21 cellular contexts compared by ENCODE assay signal in genomic region chr12:130948136-130948535, GRCh38. TPM values are rescaled to one million over a fixed set of nuclear protein-coding genes. Genes with fewer than 3 reads are reported as not detected.
DNase-seq lines count a peak whose midpoint lies in the region; ATAC-seq, FAIRE-seq and TF ChIP-seq lines count a peak whose summit lies in the region.
"Had no signal": no experiment of that assay in that cellular context is flagged by ENCODE, and none has a peak within 500 bp of the region (broad histone marks: within the 10 kb centered on the region; RNA-seq: fewer than 3 reads in every experiment).

No MANE protein-coding gene starts in this region.

- peaks cover 3% of the 10 kb centered on the region; the same call in 1 of the 2 replicates for H3K23me2 ChIP-seq in H1 (ENCODE audit: low read depth, low read length)

- no peak overlapping the region for H2AK5ac ChIP-seq in H1 (ENCODE audit: low read depth, low read length)

- H3K4me2 ChIP-seq in H1 (ENCODE audit: insufficient read depth in 1 of 2, low read depth in 2 of 2, low read length in 2 of 2), result no peak overlapping the region
- H3K4me2 ChIP-seq: PC-9, SK-N-SH had no signal

- no peak for TF ChIP-seq RAD21 in H1 (IDR thresholded peaks at IDR 0.05 in 1 of 2, conservative IDR thresholded peaks at IDR 0.05 in 1 of 2; ENCODE audit: low read depth in 2 of 2, low read length in 2 of 2)

- WGBS in H1 (ENCODE audit: extremely low coverage in 1 of 2, insufficient coverage in 1 of 2, insufficient read length in 1 of 2, insufficient replicate concordance in 2 of 2, low coverage in 1 of 2, low lambda C conversion rate in 2 of 2, missing lambda C conversion rate in 1 of 2), 2 experiments, result 63% methylated on average over 10 of the region's 10 CpGs; no CpG with 5 or more reads in 1 of the 2 experiments
- WGBS in prostate gland, result 23% methylated on average over 10 of the region's 10 CpGs

- TF ChIP-seq CTCF in H1 (IDR thresholded peaks at IDR 0.05; ENCODE audit: control extremely low read depth in 1 of 3, insufficient read depth in 1 of 3, low read depth in 1 of 3, low read length in 3 of 3) (no peak), prostate gland (IDR thresholded peaks at IDR 0.05) (no peak)

- no peak overlapping the region for H2BK120ac ChIP-seq in H1 (replicated peaks; ENCODE audit: low read depth, low read length)

- peak; percentile 90 for FAIRE-seq in H1 (lab: Jason Lieb, UNC)
- FAIRE-seq: astrocyte, colon, GM12878, HepG2 had no signal

- no peak overlapping the region for H3K4me3 Mint-ChIP-seq in activated CD8-positive, alpha-beta memory T cell treated with anti-CD3 and anti-CD28 coated beads, Interleukin-2, amount 10 ng/mL, durations not matched to agents 7 days and 5 days
- H3K4me3 Mint-ChIP-seq: activated CD4-positive, alpha-beta T cell treated with anti-CD3 and anti-CD28 coated beads, Interleukin-2, amount 10 ng/mL, durations not matched to agents 24 days and 14 days; activated naive CD4-positive, alpha-beta T cell treated with anti-CD3 and anti-CD28 coated beads, Interleukin-2, amount 10 ng/mL, durations not matched to agents 7 days and 5 days had no signal

- H3K27me3 Mint-ChIP-seq in activated CD8-positive, alpha-beta memory T cell treated with anti-CD3 and anti-CD28 coated beads, Interleukin-2, amount 10 ng/mL, durations not matched to agents 7 days and 5 days, result peaks cover 15% of the 10 kb centered on the region

- peak overlapping the region; percentile 61; the same call in 1 of the 2 replicates for H2AFZ ChIP-seq in H1 (ENCODE audit: low read length)
- H2AFZ ChIP-seq: PC-9 had no signal

- no peak for ATAC-seq in activated CD8-positive, alpha-beta memory T cell treated with anti-CD3 and anti-CD28 coated beads, Interleukin-2, amount 10 ng/mL, durations not matched to agents 7 days and 5 days
- no peak for ATAC-seq in GM18907 (IDR thresholded peaks at IDR 0.05; ENCODE audit: unreplicated experiment)
- ATAC-seq: GM12878, HepG2, left lobe of liver, sciatic nerve had no signal

- no peaks in the 10 kb centered on the region for H4K20me1 ChIP-seq in H1 (replicated peaks in 1 of 2; ENCODE audit: control insufficient read depth in 1 of 2, insufficient read depth in 2 of 2, low read length in 2 of 2)

- peaks cover 11% of the 10 kb centered on the region for H3K9me3 Mint-ChIP-seq in activated CD8-positive, alpha-beta memory T cell treated with anti-CD3 and anti-CD28 coated beads, Interleukin-2, amount 10 ng/mL, durations not matched to agents 7 days and 5 days (ENCODE audit: low read depth)

- no peaks in the 10 kb centered on the region for H3K79me2 ChIP-seq in H1 (ENCODE audit: control insufficient read depth in 1 of 2, insufficient read depth in 2 of 2, low read length in 2 of 2)

- H2BK12ac ChIP-seq in H1 (ENCODE audit: low read depth, low read length), result no peak overlapping the region

- no peak overlapping the region for H2BK15ac ChIP-seq in H1 (ENCODE audit: low read length)

- no peak overlapping the region for H4K5ac ChIP-seq in H1 (ENCODE audit: insufficient read length, low read depth, low read length)

- H3K4me3 ChIP-seq in H1 (ENCODE audit: extremely low read depth in 1 of 4, insufficient read depth in 2 of 4, low read depth in 3 of 4, low read length in 4 of 4) (no peak overlapping the region), prostate gland (no peak overlapping the region)
- H3K4me3 ChIP-seq: GM12878, PC-9, uterus had no signal

- H3K9ac ChIP-seq in H1 (replicated peaks in 1 of 4; ENCODE audit: extremely low read depth in 1 of 4, low read depth in 3 of 4, low read length in 3 of 4), result no peak overlapping the region
- H3K9ac ChIP-seq: SK-N-SH had no signal

- H3K27ac ChIP-seq in H1 (ENCODE audit: low read depth, low read length) (no peak overlapping the region), prostate gland (no peak overlapping the region)
- H3K27ac ChIP-seq: PC-9, uterus had no signal

- no peaks in the 10 kb centered on the region; a peak in 1 of 8 replicates for H3K36me3 ChIP-seq in H1 (ENCODE audit: control insufficient read depth in 2 of 4, insufficient read depth in 4 of 4, low read length in 3 of 4)
- no peaks in the 10 kb centered on the region for H3K36me3 ChIP-seq in prostate gland
- H3K36me3 ChIP-seq: uterus had no signal

- no peak overlapping the region for H2BK20ac ChIP-seq in H1 (ENCODE audit: low read length)

- TF ChIP-seq POLR2A in H1 (IDR thresholded peaks at IDR 0.05; ENCODE audit: control extremely low read depth in 1 of 2, low read depth in 2 of 2, low read length in 2 of 2) (0 out of 3 replicates have a peak, but pooled peaks of 1 of the 2 experiments have one; percentile 26), prostate gland (IDR thresholded peaks at IDR 0.05) (no peak)

- intact Hi-C loops in prostate gland (cut with DNase I), result no loop called here

- peak; percentile 55 for DNase-seq in NCI-H82 (lab: John Stamatoyannopoulos, UW)
- DNase-seq in NCI-H82 treated with DMSO at 0.1 percent for 48 hours (lab: John Stamatoyannopoulos, UW; ENCODE audit: unreplicated experiment), result no peak
- peak; percentile 77 for DNase-seq in NCI-H774 (lab: John Stamatoyannopoulos, UW)
- peak in 1 of 2 experiments; percentile 25 for DNase-seq in H1 (ENCODE audit: low read depth in 1 of 2, low spot score in 2 of 2)
- no peak for DNase-seq in anterior cingulate cortex (lab: John Stamatoyannopoulos, UW)
- no peak for DNase-seq in activated CD8-positive, alpha-beta memory T cell treated with anti-CD3 and anti-CD28 coated beads, Interleukin-2, amount 10 ng/mL, durations not matched to agents 7 days and 5 days
- DNase-seq in prostate gland (ENCODE audit: low spot score), result no peak
- DNase-seq: activated CD4-positive, alpha-beta T cell treated with anti-CD3 and anti-CD28 coated beads, Interleukin-2, amount 10 ng/mL, durations not matched to agents 24 days and 14 days; activated naive CD4-positive, alpha-beta T cell treated with anti-CD3 and anti-CD28 coated beads, Interleukin-2, amount 10 ng/mL, durations not matched to agents 7 days and 5 days; activated T-cell treated with anti-CD3 and anti-CD28 coated beads for 4 hours; GDM1; PC-9; SK-N-SH; uterus had no signal

- H3K9me3 ChIP-seq in H1 (ENCODE audit: insufficient read depth in 2 of 2, low read depth in 1 of 2, low read length in 1 of 2), result 0 out of 4 replicates have a peak, but pooled peaks cover 0 to 3% of the 10 kb centered on the region in 2 experiments
- no peaks in the 10 kb centered on the region for H3K9me3 ChIP-seq in prostate gland
- H3K9me3 ChIP-seq: uterus had no signal

- no peak overlapping the region for H3K27ac Mint-ChIP-seq in activated CD8-positive, alpha-beta memory T cell treated with anti-CD3 and anti-CD28 coated beads, Interleukin-2, amount 10 ng/mL, durations not matched to agents 7 days and 5 days
- H3K27ac Mint-ChIP-seq: activated CD4-positive, alpha-beta T cell treated with anti-CD3 and anti-CD28 coated beads, Interleukin-2, amount 10 ng/mL, durations not matched to agents 24 days and 14 days; activated naive CD4-positive, alpha-beta T cell treated with anti-CD3 and anti-CD28 coated beads, Interleukin-2, amount 10 ng/mL, durations not matched to agents 7 days and 5 days had no signal

- H2BK5ac ChIP-seq in H1 (ENCODE audit: low read depth, low read length), result no peak overlapping the region

- no peak overlapping the region for H3K18ac ChIP-seq in H1 (ENCODE audit: extremely low read depth, low read length)

- H3K14ac ChIP-seq in H1 (ENCODE audit: insufficient read length), result no peak overlapping the region

- H4K91ac ChIP-seq in H1 (replicated peaks; ENCODE audit: insufficient read length, low read length), result no peak overlapping the region

- no peak overlapping the region for H4K8ac ChIP-seq in H1 (ENCODE audit: extremely low read depth, insufficient read depth, low read length)

- H3K4me1 ChIP-seq in H1 (replicated peaks in 1 of 4; ENCODE audit: control insufficient read depth in 3 of 4, insufficient read depth in 4 of 4, low read length in 3 of 4), result peaks cover 4 to 15% (median 5%) of the 10 kb centered on the region in 4 experiments; a peak in 5 of 7 replicates
- no peaks in the 10 kb centered on the region for H3K4me1 ChIP-seq in prostate gland (replicated peaks)
- H3K4me1 ChIP-seq: uterus had no signal

- no peak for TF ChIP-seq EP300 in H1 (IDR thresholded peaks at IDR 0.05; ENCODE audit: borderline replicate concordance in 1 of 2, low read depth in 2 of 2, low read length in 2 of 2)

- no peak overlapping the region for H3K23ac ChIP-seq in H1 (ENCODE audit: insufficient read length)

- CTCF ChIA-PET in H1 (lab: Charles Lee; ENCODE audit: partially characterized antibody), result interaction anchor here (0.6 to 0.7 kb wide), 2 partner anchors 9 to 10 kb away, joined by 3 read pairs; no protein-coding TSS in a partner anchor
- CTCF ChIA-PET in activated CD8-positive, alpha-beta memory T cell treated with anti-CD3 and anti-CD28 coated beads, Interleukin-2, amount 10 ng/mL, durations not matched to agents 7 days and 5 days (lab: Charles Lee), result no interaction called here

- no peaks in the 10 kb centered on the region for H3K79me1 ChIP-seq in H1 (ENCODE audit: low read depth, low read length)

- POLR2A ChIA-PET in H1 (lab: Charles Lee; ENCODE audit: partially characterized antibody), result interaction anchor here (0.8 to 1.7 kb wide), 3 partner anchors 70 to 77 kb away, joined by 3 to 5 read pairs (median 4); no protein-coding TSS in a partner anchor

- H3K4ac ChIP-seq in H1 (replicated peaks; ENCODE audit: insufficient read length, low read depth, low read length), result no peak overlapping the region

- H3K56ac ChIP-seq in H1 (replicated peaks; ENCODE audit: insufficient read length, low read depth, low read length), result no peak overlapping the region

- H3K27me3 ChIP-seq in H1 (replicated peaks in 1 of 4; ENCODE audit: control insufficient read depth in 3 of 4, extremely low read depth in 1 of 4, insufficient read depth in 3 of 4, low read length in 3 of 4) (peaks cover 0 to 2% (median 0%) of the 10 kb centered on the region in 4 experiments; a peak in 3 of 7 replicates), prostate gland (replicated peaks; ENCODE audit: insufficient read depth) (no peaks in the 10 kb centered on the region)
- H3K27me3 ChIP-seq: uterus had no signal

- H3K36me3 Mint-ChIP-seq in activated CD8-positive, alpha-beta memory T cell treated with anti-CD3 and anti-CD28 coated beads, Interleukin-2, amount 10 ng/mL, durations not matched to agents 7 days and 5 days, result no peaks in the 10 kb centered on the region
- H3K36me3 Mint-ChIP-seq: activated naive CD4-positive, alpha-beta T cell treated with anti-CD3 and anti-CD28 coated beads, Interleukin-2, amount 10 ng/mL, durations not matched to agents 7 days and 5 days had no signal

- no peaks in the 10 kb centered on the region for H3K4me1 Mint-ChIP-seq in activated CD8-positive, alpha-beta memory T cell treated with anti-CD3 and anti-CD28 coated beads, Interleukin-2, amount 10 ng/mL, durations not matched to agents 7 days and 5 days
- H3K4me1 Mint-ChIP-seq: activated CD4-positive, alpha-beta T cell treated with anti-CD3 and anti-CD28 coated beads, Interleukin-2, amount 10 ng/mL, durations not matched to agents 24 days and 14 days; activated naive CD4-positive, alpha-beta T cell treated with anti-CD3 and anti-CD28 coated beads, Interleukin-2, amount 10 ng/mL, durations not matched to agents 7 days and 5 days had no signal

RNA-seq across cellular contexts. Expression of gene ADGRD1, which starts 5.6 kb away (rescaled TPM):
- total RNA-seq in H1 (2021; fragmentation: NEBNext Ultra II Directional; extraction: Animal tissue kit (Norgen Biotek cat#: 25700)), result 0.48 and 1.3 TPM in 2 replicates
- polyA plus RNA-seq in H1 (2011; rRNA removed), result 0.36 and 1.1 TPM in 2 replicates
- 0.47 TPM for polyA plus RNA-seq in H1 (2011; cell fraction: cytosol; rRNA removed)
- polyA plus RNA-seq in H1 (2011; cell fraction: nucleus; rRNA removed), result 2.0 TPM
- 0.20 to 0.96 TPM (median 0.35 TPM) in 4 replicates for polyA plus RNA-seq in H1 (2012, experiment 1 of 2)
- 0.12 TPM for polyA plus RNA-seq in H1 (2012, experiment 2 of 2)
- polyA plus RNA-seq in H1 (2013, experiment 1 of 2), result 0.34 TPM
- polyA plus RNA-seq in H1 (2013, experiment 2 of 2), result 0.39 TPM
- polyA minus RNA-seq in H1 (2011; rRNA and poly(A)+ RNA removed), result 1.6 and 1.8 TPM in 2 replicates
- 1.2 TPM for polyA minus RNA-seq in H1 (2011; cell fraction: cytosol; rRNA and poly(A)+ RNA removed)
- 3.6 TPM for polyA minus RNA-seq in H1 (2011; cell fraction: nucleus; rRNA and poly(A)+ RNA removed)
- 1 to 10 TPM in 1 of 2 experiments, under 1 TPM in 1; 0.23 to 2.2 TPM for total RNA-seq in activated CD8-positive, alpha-beta memory T cell treated with anti-CD3 and anti-CD28 coated beads, Interleukin-2, amount 10 ng/mL, durations not matched to agents 7 days and 5 days
- total RNA-seq in prostate gland, result 10 to 100 TPM in 1 of 2 donors, 1 to 10 TPM in 1; 4.3 to 20.9 TPM
- total RNA-seq: PC-9 had no signal
- polyA plus RNA-seq: SK-N-SH had no signal

Comparison
In these comparisons a context has a peak if more than half of its experiments do, and no peak if none do; other contexts are left out.
1. DNase-seq: peak in NCI-H82 (single experiment) and NCI-H774 (single experiment); none in NCI-H82 treated with DMSO at 0.1 percent for 48 hours (single experiment), anterior cingulate cortex (0 of 58), activated CD8-positive, alpha-beta memory T cell treated with anti-CD3 and anti-CD28 coated beads, Interleukin-2, amount 10 ng/mL, durations not matched to agents 7 days and 5 days (single experiment) and prostate gland (single experiment).